1 cellular context compared by ENCODE assay signal in genomic region chr2:20291106-20291564, GRCh38.
TF ChIP-seq lines count a peak whose summit lies in the region.

No MANE protein-coding gene starts in this region.

TF ChIP-seq in GM23338, 12 proteins besides CTCF, POLR2A, EP300 and RAD21 (continued from another document):
- TF ChIP-seq, protein P1, sequence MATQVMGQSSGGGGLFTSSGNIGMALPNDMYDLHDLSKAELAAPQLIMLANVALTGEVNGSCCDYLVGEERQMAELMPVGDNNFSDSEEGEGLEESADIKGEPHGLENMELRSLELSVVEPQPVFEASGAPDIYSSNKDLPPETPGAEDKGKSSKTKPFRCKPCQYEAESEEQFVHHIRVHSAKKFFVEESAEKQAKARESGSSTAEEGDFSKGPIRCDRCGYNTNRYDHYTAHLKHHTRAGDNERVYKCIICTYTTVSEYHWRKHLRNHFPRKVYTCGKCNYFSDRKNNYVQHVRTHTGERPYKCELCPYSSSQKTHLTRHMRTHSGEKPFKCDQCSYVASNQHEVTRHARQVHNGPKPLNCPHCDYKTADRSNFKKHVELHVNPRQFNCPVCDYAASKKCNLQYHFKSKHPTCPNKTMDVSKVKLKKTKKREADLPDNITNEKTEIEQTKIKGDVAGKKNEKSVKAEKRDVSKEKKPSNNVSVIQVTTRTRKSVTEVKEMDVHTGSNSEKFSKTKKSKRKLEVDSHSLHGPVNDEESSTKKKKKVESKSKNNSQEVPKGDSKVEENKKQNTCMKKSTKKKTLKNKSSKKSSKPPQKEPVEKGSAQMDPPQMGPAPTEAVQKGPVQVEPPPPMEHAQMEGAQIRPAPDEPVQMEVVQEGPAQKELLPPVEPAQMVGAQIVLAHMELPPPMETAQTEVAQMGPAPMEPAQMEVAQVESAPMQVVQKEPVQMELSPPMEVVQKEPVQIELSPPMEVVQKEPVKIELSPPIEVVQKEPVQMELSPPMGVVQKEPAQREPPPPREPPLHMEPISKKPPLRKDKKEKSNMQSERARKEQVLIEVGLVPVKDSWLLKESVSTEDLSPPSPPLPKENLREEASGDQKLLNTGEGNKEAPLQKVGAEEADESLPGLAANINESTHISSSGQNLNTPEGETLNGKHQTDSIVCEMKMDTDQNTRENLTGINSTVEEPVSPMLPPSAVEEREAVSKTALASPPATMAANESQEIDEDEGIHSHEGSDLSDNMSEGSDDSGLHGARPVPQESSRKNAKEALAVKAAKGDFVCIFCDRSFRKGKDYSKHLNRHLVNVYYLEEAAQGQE (IDR thresholded peaks at IDR 0.05; ENCODE audit: unreplicated experiment), result no peak
